In the genomic region with DNA sequence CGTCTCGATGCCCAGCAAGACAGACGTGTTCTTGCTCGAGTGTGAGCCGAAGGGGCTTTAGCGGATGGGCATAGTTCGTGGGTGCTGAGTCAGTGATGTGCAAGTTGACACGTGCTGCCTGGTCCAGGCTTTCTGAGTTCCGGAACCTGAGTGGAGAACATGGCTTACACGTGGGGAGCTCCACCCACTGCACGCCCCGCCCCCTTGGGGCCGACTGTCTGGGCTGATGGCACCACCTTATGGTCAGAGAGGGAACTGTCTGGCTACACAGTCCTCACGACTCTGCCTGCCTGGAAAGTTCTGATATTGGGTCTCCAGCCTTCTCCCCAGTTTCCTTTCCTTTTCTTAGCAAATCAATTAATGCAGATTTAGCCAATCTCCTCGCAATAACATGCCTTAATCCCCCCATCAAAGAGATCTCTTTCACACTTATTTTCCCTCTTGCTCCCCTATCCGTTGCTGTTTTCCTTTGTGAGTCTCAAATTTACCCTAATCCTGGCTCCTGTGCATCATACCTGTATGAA, we compare ENCODE assay signal across 1 cellular context.
TF ChIP-seq lines count a peak whose summit lies in the region.

No MANE protein-coding gene starts in this region.

TF ChIP-seq in HepG2, 621 proteins besides CTCF, POLR2A, EP300 and RAD21 (continued from another document):
- TF ChIP-seq, protein P1, sequence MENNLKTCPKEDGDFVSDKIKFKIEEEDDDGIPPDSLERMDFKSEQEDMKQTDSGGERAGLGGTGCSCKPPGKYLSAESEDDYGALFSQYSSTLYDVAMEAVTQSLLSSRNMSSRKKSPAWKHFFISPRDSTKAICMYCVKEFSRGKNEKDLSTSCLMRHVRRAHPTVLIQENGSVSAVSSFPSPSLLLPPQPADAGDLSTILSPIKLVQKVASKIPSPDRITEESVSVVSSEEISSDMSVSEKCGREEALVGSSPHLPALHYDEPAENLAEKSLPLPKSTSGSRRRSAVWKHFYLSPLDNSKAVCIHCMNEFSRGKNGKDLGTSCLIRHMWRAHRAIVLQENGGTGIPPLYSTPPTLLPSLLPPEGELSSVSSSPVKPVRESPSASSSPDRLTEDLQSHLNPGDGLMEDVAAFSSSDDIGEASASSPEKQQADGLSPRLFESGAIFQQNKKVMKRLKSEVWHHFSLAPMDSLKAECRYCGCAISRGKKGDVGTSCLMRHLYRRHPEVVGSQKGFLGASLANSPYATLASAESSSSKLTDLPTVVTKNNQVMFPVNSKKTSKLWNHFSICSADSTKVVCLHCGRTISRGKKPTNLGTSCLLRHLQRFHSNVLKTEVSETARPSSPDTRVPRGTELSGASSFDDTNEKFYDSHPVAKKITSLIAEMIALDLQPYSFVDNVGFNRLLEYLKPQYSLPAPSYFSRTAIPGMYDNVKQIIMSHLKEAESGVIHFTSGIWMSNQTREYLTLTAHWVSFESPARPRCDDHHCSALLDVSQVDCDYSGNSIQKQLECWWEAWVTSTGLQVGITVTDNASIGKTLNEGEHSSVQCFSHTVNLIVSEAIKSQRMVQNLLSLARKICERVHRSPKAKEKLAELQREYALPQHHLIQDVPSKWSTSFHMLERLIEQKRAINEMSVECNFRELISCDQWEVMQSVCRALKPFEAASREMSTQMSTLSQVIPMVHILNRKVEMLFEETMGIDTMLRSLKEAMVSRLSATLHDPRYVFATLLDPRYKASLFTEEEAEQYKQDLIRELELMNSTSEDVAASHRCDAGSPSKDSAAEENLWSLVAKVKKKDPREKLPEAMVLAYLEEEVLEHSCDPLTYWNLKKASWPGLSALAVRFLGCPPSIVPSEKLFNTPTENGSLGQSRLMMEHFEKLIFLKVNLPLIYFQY (CRISPR knock-in tag; IDR thresholded peaks at IDR 0.05; ENCODE audit: borderline replicate concordance), result no peak; the same call in 1 of the 2 replicates
- TF ChIP-seq ZKSCAN5 (CRISPR knock-in tag; IDR thresholded peaks at IDR 0.05) (no peak), RFXANK (CRISPR knock-in tag; IDR thresholded peaks at IDR 0.05) (no peak), ZBTB7B (CRISPR knock-in tag; IDR thresholded peaks at IDR 0.05) (no peak), CEBPB (IDR thresholded peaks at IDR 0.05; ENCODE audit: borderline replicate concordance, low read depth, low read length) (no peak), RAD51 (IDR thresholded peaks at IDR 0.05; ENCODE audit: borderline replicate concordance) (no peak), ARID5B (CRISPR knock-in tag; IDR thresholded peaks at IDR 0.05) (peak; percentile 66)
- TF ChIP-seq, protein P2, sequence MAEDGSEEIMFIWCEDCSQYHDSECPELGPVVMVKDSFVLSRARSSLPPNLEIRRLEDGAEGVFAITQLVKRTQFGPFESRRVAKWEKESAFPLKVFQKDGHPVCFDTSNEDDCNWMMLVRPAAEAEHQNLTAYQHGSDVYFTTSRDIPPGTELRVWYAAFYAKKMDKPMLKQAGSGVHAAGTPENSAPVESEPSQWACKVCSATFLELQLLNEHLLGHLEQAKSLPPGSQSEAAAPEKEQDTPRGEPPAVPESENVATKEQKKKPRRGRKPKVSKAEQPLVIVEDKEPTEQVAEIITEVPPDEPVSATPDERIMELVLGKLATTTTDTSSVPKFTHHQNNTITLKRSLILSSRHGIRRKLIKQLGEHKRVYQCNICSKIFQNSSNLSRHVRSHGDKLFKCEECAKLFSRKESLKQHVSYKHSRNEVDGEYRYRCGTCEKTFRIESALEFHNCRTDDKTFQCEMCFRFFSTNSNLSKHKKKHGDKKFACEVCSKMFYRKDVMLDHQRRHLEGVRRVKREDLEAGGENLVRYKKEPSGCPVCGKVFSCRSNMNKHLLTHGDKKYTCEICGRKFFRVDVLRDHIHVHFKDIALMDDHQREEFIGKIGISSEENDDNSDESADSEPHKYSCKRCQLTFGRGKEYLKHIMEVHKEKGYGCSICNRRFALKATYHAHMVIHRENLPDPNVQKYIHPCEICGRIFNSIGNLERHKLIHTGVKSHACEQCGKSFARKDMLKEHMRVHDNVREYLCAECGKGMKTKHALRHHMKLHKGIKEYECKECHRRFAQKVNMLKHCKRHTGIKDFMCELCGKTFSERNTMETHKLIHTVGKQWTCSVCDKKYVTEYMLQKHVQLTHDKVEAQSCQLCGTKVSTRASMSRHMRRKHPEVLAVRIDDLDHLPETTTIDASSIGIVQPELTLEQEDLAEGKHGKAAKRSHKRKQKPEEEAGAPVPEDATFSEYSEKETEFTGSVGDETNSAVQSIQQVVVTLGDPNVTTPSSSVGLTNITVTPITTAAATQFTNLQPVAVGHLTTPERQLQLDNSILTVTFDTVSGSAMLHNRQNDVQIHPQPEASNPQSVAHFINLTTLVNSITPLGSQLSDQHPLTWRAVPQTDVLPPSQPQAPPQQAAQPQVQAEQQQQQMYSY (CRISPR knock-in tag; IDR thresholded peaks at IDR 0.05), result peak; percentile 26; the same call in 1 of the 2 replicates
- TF ChIP-seq, protein P3, sequence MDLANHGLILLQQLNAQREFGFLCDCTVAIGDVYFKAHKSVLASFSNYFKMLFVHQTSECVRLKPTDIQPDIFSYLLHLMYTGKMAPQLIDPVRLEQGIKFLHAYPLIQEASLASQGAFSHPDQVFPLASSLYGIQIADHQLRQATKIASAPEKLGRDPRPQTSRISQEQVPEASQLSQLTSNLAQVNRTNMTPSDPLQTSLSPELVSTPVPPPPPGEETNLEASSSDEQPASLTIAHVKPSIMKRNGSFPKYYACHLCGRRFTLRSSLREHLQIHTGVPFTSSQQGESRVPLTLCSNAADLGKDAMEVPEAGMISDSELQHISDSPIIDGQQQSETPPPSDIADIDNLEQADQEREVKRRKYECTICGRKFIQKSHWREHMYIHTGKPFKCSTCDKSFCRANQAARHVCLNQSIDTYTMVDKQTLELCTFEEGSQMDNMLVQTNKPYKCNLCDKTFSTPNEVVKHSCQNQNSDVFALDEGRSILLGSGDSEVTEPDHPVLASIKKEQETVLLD (CRISPR knock-in tag; IDR thresholded peaks at IDR 0.05; ENCODE audit: low read depth), result no peak
- TF ChIP-seq, protein P4, sequence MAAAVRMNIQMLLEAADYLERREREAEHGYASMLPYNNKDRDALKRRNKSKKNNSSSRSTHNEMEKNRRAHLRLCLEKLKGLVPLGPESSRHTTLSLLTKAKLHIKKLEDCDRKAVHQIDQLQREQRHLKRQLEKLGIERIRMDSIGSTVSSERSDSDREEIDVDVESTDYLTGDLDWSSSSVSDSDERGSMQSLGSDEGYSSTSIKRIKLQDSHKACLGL (CRISPR knock-in tag; IDR thresholded peaks at IDR 0.05), result 0 out of 2 replicates have a peak, but pooled peaks have one; percentile 40
TF ChIP-seq in HepG2: peak in this region for 156.
